ENCODE assay signal across 7 cellular contexts in genomic region chr22:41106969-41107325, GRCh38. TPM values are rescaled to one million over a fixed set of nuclear protein-coding genes. Genes with fewer than 3 reads are reported as not detected.
A peak's percentile ranks its signal among the peaks of the same experiment; 100 is the strongest.
DNase-seq lines count a peak whose midpoint lies in the region; ATAC-seq and TF ChIP-seq lines count a peak whose summit lies in the region.
"Not testable (repeated sequence)": the region's sequence is repeated elsewhere in the genome, so short reads cannot be mapped to it uniquely, and the experiment has no call there.

No MANE protein-coding gene starts in this region.

- peak overlapping the region in 5 of 8 donors; percentile 13 to 90 (median 43) for H3K27ac Mint-ChIP-seq in CD8-positive, alpha-beta memory T cell
- peak overlapping the region; percentile 34 for H3K27ac Mint-ChIP-seq in activated CD4-positive, alpha-beta T cell treated with anti-CD3 and anti-CD28 coated beads, Interleukin-2, amount 10 ng/mL, durations not matched to agents 24 days and 14 days
- H3K27ac Mint-ChIP-seq in immature natural killer cell (peak overlapping the region in 5 of 6 donors; percentile 8 to 75 (median 52)), mesothelial cell of epicardium (peak overlapping the region; percentile 30)
- peak overlapping the region; percentile 45 for H3K27ac Mint-ChIP-seq in stimulated activated memory B cell treated with anti-CD40 and anti-IgM and Interleukin-4, amounts not matched to agents 10 μg/mL and 1 μg/mL and 100 μg/mL, for 72 hours

- H3K9me3 ChIP-seq in CD8-positive, alpha-beta memory T cell (ENCODE audit: low read length); adrenal gland (replicated peaks in 1 of 3); osteoblast (ENCODE audit: low read depth, low read length): not testable (repeated sequence)

- H3K4me2 ChIP-seq in osteoblast (ENCODE audit: insufficient read depth, low read length): not testable (repeated sequence)

- WGBS in adrenal gland, 4 donors: 81 to 84% (median 83%) methylated on average over 9 of the region's 9 CpGs

- peak overlapping the region in 1 of 7 donors; percentile 5 for H3K4me3 Mint-ChIP-seq in CD8-positive, alpha-beta memory T cell
- not testable (repeated sequence) for H3K4me3 Mint-ChIP-seq in activated CD4-positive, alpha-beta T cell treated with anti-CD3 and anti-CD28 coated beads, Interleukin-2, amount 10 ng/mL, durations not matched to agents 24 days and 14 days; mesothelial cell of epicardium; stimulated activated memory B cell treated with anti-CD40 and anti-IgM and Interleukin-4, amounts not matched to agents 10 μg/mL and 1 μg/mL and 100 μg/mL, for 72 hours
- H3K4me3 Mint-ChIP-seq in immature natural killer cell: peak overlapping the region in 1 of 5 donors; percentile 18

- peaks cover 0 to 37% (median 13%) of the 10 kb centered on the region in 3 donors for H3K36me3 Mint-ChIP-seq in CD8-positive, alpha-beta memory T cell
- H3K36me3 Mint-ChIP-seq in activated CD4-positive, alpha-beta T cell treated with anti-CD3 and anti-CD28 coated beads, Interleukin-2, amount 10 ng/mL, durations not matched to agents 24 days and 14 days (ENCODE audit: low read depth): peaks cover 31% of the 10 kb centered on the region
- not testable (repeated sequence) for H3K36me3 Mint-ChIP-seq in immature natural killer cell
- H3K36me3 Mint-ChIP-seq in mesothelial cell of epicardium: peaks cover 15% of the 10 kb centered on the region
- peaks cover 31% of the 10 kb centered on the region for H3K36me3 Mint-ChIP-seq in stimulated activated memory B cell treated with anti-CD40 and anti-IgM and Interleukin-4, amounts not matched to agents 10 μg/mL and 1 μg/mL and 100 μg/mL, for 72 hours

- not testable (repeated sequence) for TF ChIP-seq CTCF in adrenal gland (IDR thresholded peaks at IDR 0.05); mesothelial cell of epicardium (IDR thresholded peaks at IDR 0.05; ENCODE audit: unreplicated experiment); osteoblast (IDR thresholded peaks at IDR 0.05; ENCODE audit: extremely low read depth, low read depth, low read length)

- not testable (repeated sequence) for ATAC-seq in stimulated activated memory B cell treated with anti-CD40 and anti-IgM and Interleukin-4, amounts not matched to agents 10 μg/mL and 1 μg/mL and 100 μg/mL, for 72 hours

- not testable (repeated sequence) for H3K9me3 Mint-ChIP-seq in CD8-positive, alpha-beta memory T cell; activated CD4-positive, alpha-beta T cell treated with anti-CD3 and anti-CD28 coated beads, Interleukin-2, amount 10 ng/mL, durations not matched to agents 24 days and 14 days; immature natural killer cell; mesothelial cell of epicardium; stimulated activated memory B cell treated with anti-CD40 and anti-IgM and Interleukin-4, amounts not matched to agents 10 μg/mL and 1 μg/mL and 100 μg/mL, for 72 hours

- H4K20me1 ChIP-seq in osteoblast (ENCODE audit: insufficient read depth, low read length): peaks cover 49% of the 10 kb centered on the region

- H3K27me3 ChIP-seq in CD8-positive, alpha-beta memory T cell (ENCODE audit: insufficient read depth, low read length, poor library complexity, severe bottlenecking); adrenal gland; osteoblast (ENCODE audit: insufficient read depth, low read length): not testable (repeated sequence)

- TF ChIP-seq POLR2A in adrenal gland (IDR thresholded peaks at IDR 0.05): not testable (repeated sequence)

- H2AFZ ChIP-seq in osteoblast (ENCODE audit: low read length): not testable (repeated sequence)

- POLR2A ChIA-PET in CD8-positive, alpha-beta memory T cell (lab: Charles Lee): not testable (repeated sequence)

- H3K27me3 Mint-ChIP-seq in CD8-positive, alpha-beta memory T cell; activated CD4-positive, alpha-beta T cell treated with anti-CD3 and anti-CD28 coated beads, Interleukin-2, amount 10 ng/mL, durations not matched to agents 24 days and 14 days; immature natural killer cell (ENCODE audit: low read depth in 3 of 3); mesothelial cell of epicardium (ENCODE audit: low read depth); stimulated activated memory B cell treated with anti-CD40 and anti-IgM and Interleukin-4, amounts not matched to agents 10 μg/mL and 1 μg/mL and 100 μg/mL, for 72 hours: not testable (repeated sequence)

- peaks cover 94% of the 10 kb centered on the region for H3K79me2 ChIP-seq in osteoblast (ENCODE audit: insufficient read depth, low read length)

- CTCF ChIA-PET in CD8-positive, alpha-beta memory T cell (lab: Charles Lee): not testable (repeated sequence)

- not testable (repeated sequence) for H3K36me3 ChIP-seq in CD8-positive, alpha-beta memory T cell (ENCODE audit: insufficient read depth, low read length); adrenal gland (replicated peaks in 1 of 2); osteoblast (ENCODE audit: insufficient read depth, low read length)

- not testable (repeated sequence) for DNase-seq in CD8-positive, alpha-beta memory T cell; activated CD4-positive, alpha-beta T cell treated with anti-CD3 and anti-CD28 coated beads, Interleukin-2, amount 10 ng/mL, durations not matched to agents 24 days and 14 days; adrenal gland; immature natural killer cell; mesothelial cell of epicardium (ENCODE audit: low spot score in 2 of 2, unreplicated experiment in 2 of 2); osteoblast (ENCODE audit: insufficient read length, low spot score, missing footprints)

- peaks cover 55 to 82% (median 77%) of the 10 kb centered on the region in 3 donors for H3K4me1 Mint-ChIP-seq in CD8-positive, alpha-beta memory T cell
- H3K4me1 Mint-ChIP-seq in activated CD4-positive, alpha-beta T cell treated with anti-CD3 and anti-CD28 coated beads, Interleukin-2, amount 10 ng/mL, durations not matched to agents 24 days and 14 days: peaks cover 22% of the 10 kb centered on the region
- peaks cover 61 to 76% of the 10 kb centered on the region in 2 donors for H3K4me1 Mint-ChIP-seq in immature natural killer cell
- not testable (repeated sequence) for H3K4me1 Mint-ChIP-seq in mesothelial cell of epicardium
- peaks cover 62% of the 10 kb centered on the region for H3K4me1 Mint-ChIP-seq in stimulated activated memory B cell treated with anti-CD40 and anti-IgM and Interleukin-4, amounts not matched to agents 10 μg/mL and 1 μg/mL and 100 μg/mL, for 72 hours

- not testable (repeated sequence) for H3K4me3 ChIP-seq in CD8-positive, alpha-beta memory T cell (ENCODE audit: low read length); adrenal gland; osteoblast (ENCODE audit: insufficient read depth, low read length)

- H3K27ac ChIP-seq in CD8-positive, alpha-beta memory T cell (ENCODE audit: low read depth, low read length): not testable (repeated sequence)
- H3K27ac ChIP-seq in adrenal gland (peak overlapping the region in 3 of 5 donors; percentile 42 to 57 (median 50)), osteoblast (ENCODE audit: low read depth, low read length) (peak overlapping the region; percentile 1)

- H3K4me1 ChIP-seq in CD8-positive, alpha-beta memory T cell (ENCODE audit: insufficient read depth, low read length): peaks cover 35% of the 10 kb centered on the region
- peaks cover 8 to 37% of the 10 kb centered on the region in 2 donors for H3K4me1 ChIP-seq in adrenal gland (replicated peaks in 1 of 2)
- not testable (repeated sequence) for H3K4me1 ChIP-seq in osteoblast (ENCODE audit: insufficient read depth, low read length)

- intact Hi-C loops in activated CD4-positive, alpha-beta T cell treated with anti-CD3 and anti-CD28 coated beads, Interleukin-2, amount 10 ng/mL, durations not matched to agents 24 days and 14 days (cut with micrococcal nuclease): loop anchor here (2.0 kb wide), 1 partner anchor 14 kb away; the partner anchor contains the start of gene EP300
- intact Hi-C loops in adrenal gland (cut with DNase I): not testable (repeated sequence)

RNA-seq across cellular contexts. Expression of gene EP300, which starts 14.6 kb away (rescaled TPM):
- 10 to 100 TPM; 52.0 to 56.7 TPM for total RNA-seq in CD8-positive, alpha-beta memory T cell
- polyA plus RNA-seq in CD8-positive, alpha-beta memory T cell: 24.4 TPM
- total RNA-seq in activated CD4-positive, alpha-beta T cell treated with anti-CD3 and anti-CD28 coated beads, Interleukin-2, amount 10 ng/mL, durations not matched to agents 24 days and 14 days: 61.1 and 68.0 TPM in 2 replicates
- total RNA-seq in adrenal gland (100 to 1,000 TPM in 1 of 8 donors, 10 to 100 TPM in 7; 49.5 to 161 (median 68.7) TPM), mesothelial cell of epicardium (113 to 124 TPM (median 123 TPM) in 3 replicates), osteoblast (67.7 and 71.0 TPM in 2 replicates)
- polyA plus RNA-seq in adrenal gland (10 to 100 TPM in 2 of 3 donors, 1 to 10 TPM in 1; 7.0 to 28.4 (median 19.7) TPM), immature natural killer cell (10 to 100 TPM in 1 of 3 donors, 1 to 10 TPM in 2; 4.6 to 23.1 (median 8.6) TPM)
